Comparison of ENCODE assay signal across 1 cellular context in genomic region chr16:87854053-87854906, GRCh38.
A peak's percentile ranks its signal among the peaks of the same experiment; 100 is the strongest.
TF ChIP-seq lines count a peak whose summit lies in the region.

No MANE protein-coding gene starts in this region.

TF ChIP-seq in HepG2, 621 proteins besides CTCF, POLR2A, EP300 and RAD21 (continued from another document and continues in another):
- TF ChIP-seq ZNF513 (CRISPR knock-in tag; conservative IDR thresholded peaks at IDR 0.05) (no peak), ZKSCAN5 (CRISPR knock-in tag; IDR thresholded peaks at IDR 0.05) (no peak), PHB2 (IDR thresholded peaks at IDR 0.05; ENCODE audit: partially characterized antibody) (no peak), NR1H2 (CRISPR knock-in tag; IDR thresholded peaks at IDR 0.05; ENCODE audit: borderline replicate concordance, low read depth) (no peak), ZNF557 (CRISPR knock-in tag; IDR thresholded peaks at IDR 0.05) (no peak), ZNF547 (CRISPR knock-in tag; IDR thresholded peaks at IDR 0.05) (no peak), TCF7L2 (IDR thresholded peaks at IDR 0.05; ENCODE audit: low read depth, low read length) (no peak), SALL1 (CRISPR knock-in tag; IDR thresholded peaks at IDR 0.05) (peak; percentile 50), ISX (CRISPR knock-in tag; conservative IDR thresholded peaks at IDR 0.05) (no peak), NFATC3 (CRISPR knock-in tag; IDR thresholded peaks at IDR 0.05) (no peak), ZNF780A (CRISPR knock-in tag; IDR thresholded peaks at IDR 0.05) (no peak), MAFK (conservative IDR thresholded peaks at IDR 0.05 in 1 of 2, IDR thresholded peaks at IDR 0.05 in 1 of 2; ENCODE audit: low read length in 2 of 2) (no peak), CENPX (CRISPR knock-in tag; IDR thresholded peaks at IDR 0.05) (no peak), TCF7 (IDR thresholded peaks at IDR 0.05; ENCODE audit: low read depth) (no peak; the same call in 1 of the 2 replicates), ZUFSP (CRISPR knock-in tag; IDR thresholded peaks at IDR 0.05; ENCODE audit: borderline replicate concordance) (no peak), MYNN (CRISPR knock-in tag; IDR thresholded peaks at IDR 0.05; ENCODE audit: low read depth) (no peak), THAP11 (CRISPR knock-in tag; IDR thresholded peaks at IDR 0.05) (no peak), MATR3 (CRISPR knock-in tag; IDR thresholded peaks at IDR 0.05) (no peak), FOXO1 (CRISPR knock-in tag; IDR thresholded peaks at IDR 0.05) (no peak), MLLT10 (CRISPR knock-in tag; IDR thresholded peaks at IDR 0.05) (no peak), ZNF558 (CRISPR knock-in tag; IDR thresholded peaks at IDR 0.05; ENCODE audit: borderline replicate concordance) (no peak), KLF12 (CRISPR knock-in tag; IDR thresholded peaks at IDR 0.05; ENCODE audit: borderline replicate concordance) (no peak), ARNT2 (CRISPR knock-in tag; IDR thresholded peaks at IDR 0.05; ENCODE audit: low read depth) (0 out of 2 replicates have a peak, but pooled peaks have one; percentile 18), ZNF512B (CRISPR knock-in tag; IDR thresholded peaks at IDR 0.05; ENCODE audit: borderline replicate concordance) (no peak), SETDB1 (CRISPR knock-in tag; IDR thresholded peaks at IDR 0.05; ENCODE audit: borderline replicate concordance) (no peak), ZNF501 (CRISPR knock-in tag; IDR thresholded peaks at IDR 0.05) (no peak), ATF2 (CRISPR knock-in tag; IDR thresholded peaks at IDR 0.05) (no peak), DRAP1 (CRISPR knock-in tag; IDR thresholded peaks at IDR 0.05) (no peak), DMTF1 (CRISPR knock-in tag; IDR thresholded peaks at IDR 0.05) (no peak), ZNF746 (CRISPR knock-in tag; IDR thresholded peaks at IDR 0.05) (no peak; the same call in 1 of the 2 replicates), ZNF12 (CRISPR knock-in tag; IDR thresholded peaks at IDR 0.05) (no peak), ZNF468 (CRISPR knock-in tag; IDR thresholded peaks at IDR 0.05) (no peak), ZNF256 (CRISPR knock-in tag; conservative IDR thresholded peaks at IDR 0.05) (no peak), XBP1 (CRISPR knock-in tag; IDR thresholded peaks at IDR 0.05) (no peak), ZC3H13 (CRISPR knock-in tag; IDR thresholded peaks at IDR 0.05) (no peak), NFKBIZ (CRISPR knock-in tag; IDR thresholded peaks at IDR 0.05) (no peak), ZBTB21 (CRISPR knock-in tag; IDR thresholded peaks at IDR 0.05) (peak; percentile 16; the same call in 1 of the 2 replicates), PPARG (CRISPR knock-in tag; conservative IDR thresholded peaks at IDR 0.05) (no peak), ZNF460 (CRISPR knock-in tag; IDR thresholded peaks at IDR 0.05; ENCODE audit: borderline replicate concordance) (no peak), THAP7 (CRISPR knock-in tag; IDR thresholded peaks at IDR 0.05) (no peak), ZBTB38 (CRISPR knock-in tag; IDR thresholded peaks at IDR 0.05) (no peak), SMYD3 (CRISPR knock-in tag; IDR thresholded peaks at IDR 0.05) (no peak), PAXIP1 (CRISPR knock-in tag; conservative IDR thresholded peaks at IDR 0.05) (no peak; the same call in 1 of the 2 replicates), LRRFIP1 (CRISPR knock-in tag; conservative IDR thresholded peaks at IDR 0.05) (no peak)
